In the genomic region with DNA sequence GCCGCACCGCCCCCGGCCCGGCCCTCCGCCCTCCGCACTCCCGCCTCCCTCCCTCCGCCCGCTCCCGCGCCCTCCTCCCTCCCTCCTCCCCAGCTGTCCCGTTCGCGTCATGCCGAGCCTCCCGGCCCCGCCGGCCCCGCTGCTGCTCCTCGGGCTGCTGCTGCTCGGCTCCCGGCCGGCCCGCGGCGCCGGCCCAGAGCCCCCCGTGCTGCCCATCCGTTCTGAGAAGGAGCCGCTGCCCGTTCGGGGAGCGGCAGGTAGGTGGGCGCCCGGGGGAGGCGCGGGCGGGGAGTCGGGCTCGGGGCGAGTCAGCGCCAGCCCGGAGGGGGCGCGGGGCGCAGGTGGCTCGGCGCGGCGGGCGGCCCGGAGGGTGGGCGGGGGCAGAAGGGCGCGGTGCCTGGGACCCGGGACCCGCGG, we compare ENCODE assay signal across 8 cellular contexts. TPM values are rescaled to one million over a fixed set of nuclear protein-coding genes. Genes with fewer than 3 reads are reported as not detected.
DNase-seq lines count a peak whose midpoint lies in the region; ATAC-seq, FAIRE-seq and TF ChIP-seq lines count a peak whose summit lies in the region.

No MANE protein-coding gene starts in this region.

- DNase-seq in CD1c-positive myeloid dendritic cell (ENCODE audit: extremely low spot score): peak; percentile 25
- peak; percentile 77 to 91 (median 89) for DNase-seq in right cardiac atrium
- no peak for DNase-seq in NCI-H524 treated with DMSO at 0.1 percent for 48 hours (lab: John Stamatoyannopoulos, UW)
- DNase-seq in GM19239 (ENCODE audit: insufficient read length, low spot score): no peak

- peak; percentile 41 to 53 for ATAC-seq in right cardiac atrium
- ATAC-seq in HG03469 (IDR thresholded peaks at IDR 0.05; ENCODE audit: unreplicated experiment): no peak

- H3K4me2 ChIP-seq in KMS-11: no peak overlapping the region

- H4K20me1 ChIP-seq in KMS-11 (ENCODE audit: insufficient read depth): no peaks in the 10 kb centered on the region

- intact Hi-C loops in right cardiac atrium (cut with DNase I): loop anchor here in 1 of 4 donors (10.0 kb wide), 1 partner anchor 395 kb away; no protein-coding TSS in a partner anchor

- H3K27ac ChIP-seq in KMS-11: no peak overlapping the region
- H3K27ac ChIP-seq in adipose tissue (ENCODE audit: low read depth, low read length): peak overlapping the region; percentile 4
- peak overlapping the region; percentile 3 for H3K27ac ChIP-seq in right cardiac atrium (ENCODE audit: low read length)
- H3K27ac ChIP-seq in rectal smooth muscle tissue (ENCODE audit: low read depth, low read length): no peak overlapping the region

- 0 to 1% (median 1%) methylated on average over 34 to 50 of the region's 58 CpGs for WGBS in adipose tissue, 3 donors
- under 1% methylated on average over 57 of the region's 58 CpGs for WGBS in right cardiac atrium

- peaks cover 55% of the 10 kb centered on the region for H3K27me3 ChIP-seq in KMS-11 (ENCODE audit: insufficient read depth, low read depth)
- H3K27me3 ChIP-seq in right cardiac atrium (ENCODE audit: control insufficient read depth, insufficient read depth): no peaks in the 10 kb centered on the region
- peaks cover 27% of the 10 kb centered on the region for H3K27me3 ChIP-seq in rectal smooth muscle tissue (ENCODE audit: control insufficient read depth, insufficient read depth, low read length)

- no peaks in the 10 kb centered on the region for H3K9me3 ChIP-seq in right cardiac atrium (ENCODE audit: control insufficient read depth, low read length)

- no peak for FAIRE-seq in GM19239 (lab: Jason Lieb, UNC)

- H3K9ac ChIP-seq in KMS-11 (no peak overlapping the region), rectal smooth muscle tissue (ENCODE audit: low read length) (no peak overlapping the region)

- H3K4me3 ChIP-seq in KMS-11 (IDR thresholded peaks at IDR 0.05; ENCODE audit: insufficient read depth, low read depth, low read length) (no peak overlapping the region), right cardiac atrium (ENCODE audit: low read length) (peak overlapping the region; percentile 91), rectal smooth muscle tissue (ENCODE audit: low read length) (peak overlapping the region; percentile 40)

- peak overlapping the region; percentile 32 for H2AFZ ChIP-seq in KMS-11 (ENCODE audit: low read depth)

- no peaks in the 10 kb centered on the region for H3K36me3 ChIP-seq in KMS-11 (ENCODE audit: insufficient read depth)
- no peaks in the 10 kb centered on the region for H3K36me3 ChIP-seq in rectal smooth muscle tissue (ENCODE audit: control insufficient read depth, insufficient read depth, low read length)

- no peaks in the 10 kb centered on the region for H3K4me1 ChIP-seq in KMS-11 (ENCODE audit: low read depth, poor library complexity, severe bottlenecking)
- H3K4me1 ChIP-seq in right cardiac atrium (ENCODE audit: control insufficient read depth, insufficient read depth, low read length): peaks cover 2% of the 10 kb centered on the region
- H3K4me1 ChIP-seq in rectal smooth muscle tissue (ENCODE audit: control insufficient read depth, insufficient read depth, low read length): peaks cover 7% of the 10 kb centered on the region

- TF ChIP-seq CTCF in KMS-11 (conservative IDR thresholded peaks at IDR 0.05; ENCODE audit: low read depth, low read length): no peak

- H3K79me2 ChIP-seq in KMS-11 (ENCODE audit: insufficient read depth, low read depth): no peaks in the 10 kb centered on the region

RNA-seq across cellular contexts. Expression of a gene that starts 0.4 kb away (rescaled TPM):
- 10 to 100 TPM; 10.1 to 30.1 (median 14.2) TPM for polyA plus RNA-seq in adipose tissue
- 10 to 100 TPM in 3 of 4 donors, 1 to 10 TPM in 1; 8.6 to 11.3 (median 10.4) TPM for total RNA-seq in right cardiac atrium
- 12.1 TPM for polyA plus RNA-seq in right cardiac atrium

RNA-seq across cellular contexts. Expression of a gene that starts 2.2 kb away (rescaled TPM):
- polyA plus RNA-seq in adipose tissue (1 to 10 TPM in 2 of 3 donors, under 1 TPM in 1; 0.98 to 1.3 (median 1.0) TPM), right cardiac atrium (0.34 TPM)
- under 1 TPM; 0.23 to 0.47 (median 0.29) TPM for total RNA-seq in right cardiac atrium

RNA-seq across cellular contexts. Expression of a gene that starts 18.7 kb away (rescaled TPM):
- polyA plus RNA-seq in adipose tissue (10 to 100 TPM; 55.7 to 89.0 (median 61.4) TPM), right cardiac atrium (37.6 TPM)
- 10 to 100 TPM; 24.4 to 32.9 (median 30.1) TPM for total RNA-seq in right cardiac atrium

RNA-seq across cellular contexts. Expression of a gene that starts 18.8 kb away (rescaled TPM):
- polyA plus RNA-seq in adipose tissue (1 to 10 TPM; 2.8 to 4.3 (median 3.1) TPM), right cardiac atrium (2.7 TPM)
- 1 to 10 TPM; 2.0 to 4.9 (median 3.6) TPM for total RNA-seq in right cardiac atrium

RNA-seq across cellular contexts. Expression of a gene that starts 42.8 kb away (rescaled TPM):
- 10 to 100 TPM in 2 of 3 donors, 1 to 10 TPM in 1; 7.6 to 16.5 (median 13.9) TPM for polyA plus RNA-seq in adipose tissue
- 10 to 100 TPM; 26.5 to 41.1 (median 33.6) TPM for total RNA-seq in right cardiac atrium
- polyA plus RNA-seq in right cardiac atrium: 34.3 TPM

Comparison
In these comparisons a context has a peak if more than half of its experiments do, and no peak if none do; other contexts are left out.
1. DNase-seq: peak in CD1c-positive myeloid dendritic cell (single experiment) and right cardiac atrium (3 of 3); none in NCI-H524 treated with DMSO at 0.1 percent for 48 hours (single experiment) and GM19239 (single experiment).
2. H3K27ac ChIP-seq: peak in adipose tissue (single experiment) and right cardiac atrium (single experiment); none in KMS-11 (single experiment) and rectal smooth muscle tissue (single experiment).